Comparison of ENCODE assay signal across 1 cellular context in genomic region chr6:142361345-142361744, GRCh38.
TF ChIP-seq lines count a peak whose summit lies in the region.

No MANE protein-coding gene starts in this region.

TF ChIP-seq in IMR-90, 13 proteins besides CTCF, POLR2A, EP300 and RAD21 (continued from another document):
- no peak for TF ChIP-seq USF2 (IDR thresholded peaks at IDR 0.05; ENCODE audit: low read depth, low read length)
